Comparison of ENCODE assay signal across 10 cellular contexts in genomic region chr20:35700625-35701148, GRCh38. TPM values are rescaled to one million over a fixed set of nuclear protein-coding genes. Genes with fewer than 3 reads are reported as not detected.
A peak's percentile ranks its signal among the peaks of the same experiment; 100 is the strongest.
DNase-seq lines count a peak whose midpoint lies in the region; ATAC-seq, FAIRE-seq and TF ChIP-seq lines count a peak whose summit lies in the region.
"Had no signal": no experiment of that assay in that cellular context is flagged by ENCODE, and none has a peak within 500 bp of the region (broad histone marks: within the 10 kb centered on the region; RNA-seq: fewer than 3 reads in every experiment).

No MANE protein-coding gene starts in this region.

- peak overlapping the region; percentile 11 for H3K27ac Mint-ChIP-seq in activated B cell treated with CpG ODN at 0.5 μM for 24 hours

- H3K36me3 ChIP-seq in cardiac muscle cell (peaks cover 44% of the 10 kb centered on the region), gastroesophageal sphincter (peaks cover 8 to 56% of the 10 kb centered on the region in 2 donors), transverse colon (peaks cover 0 to 39% (median 18%) of the 10 kb centered on the region in 4 donors)

- peaks cover 27% of the 10 kb centered on the region for H3K4me1 Mint-ChIP-seq in activated B cell treated with CpG ODN at 0.5 μM for 24 hours

- H3K9me3 ChIP-seq in cardiac muscle cell (ENCODE audit: low read depth) (no peaks in the 10 kb centered on the region), gastroesophageal sphincter (no peaks in the 10 kb centered on the region), transverse colon (no peaks in the 10 kb centered on the region)

- H3K4me3 ChIP-seq in cardiac muscle cell (no peak overlapping the region), gastroesophageal sphincter (no peak overlapping the region), transverse colon (no peak overlapping the region)

- TF ChIP-seq EP300 in gastroesophageal sphincter (IDR thresholded peaks at IDR 0.05) (no peak), transverse colon (IDR thresholded peaks at IDR 0.05; ENCODE audit: low read depth) (no peak)

- ATAC-seq in Right ventricle myocardium inferior (no peak), activated B cell treated with CpG ODN at 0.5 μM for 24 hours (ENCODE audit: low read depth) (no peak), gastroesophageal sphincter (no peak), HG02885 (IDR thresholded peaks at IDR 0.05; ENCODE audit: poor library complexity, unreplicated experiment) (no peak)

- WGBS in gastroesophageal sphincter (ENCODE audit: low coverage in 1 of 2), 2 donors = 79 to 82% methylated on average over 7 of the region's 7 CpGs
- WGBS in transverse colon (ENCODE audit: low coverage in 1 of 2), 2 donors = 92 to 98% methylated on average over 7 of the region's 7 CpGs

- POLR2A ChIA-PET in activated B cell treated with CpG ODN at 0.5 μM for 24 hours (lab: Charles Lee) = interaction anchor here (1.0 to 2.3 kb wide), 6 partner anchors 9 to 222 kb away, joined by 3 to 12 read pairs (median 5); partner anchors contain the start of genes PHF20 and RBM39

- H3K27me3 ChIP-seq in cardiac muscle cell (no peaks in the 10 kb centered on the region), gastroesophageal sphincter (no peaks in the 10 kb centered on the region), transverse colon (no peaks in the 10 kb centered on the region)

- no peak for FAIRE-seq in D721Med (lab: Jason Lieb, UNC)

- TF ChIP-seq CTCF in cardiac muscle cell (IDR thresholded peaks at IDR 0.05; ENCODE audit: low read depth, low read length) (no peak), activated B cell treated with CpG ODN at 0.5 μM for 24 hours (IDR thresholded peaks at IDR 0.05) (no peak), gastroesophageal sphincter (IDR thresholded peaks at IDR 0.05) (no peak), transverse colon (IDR thresholded peaks at IDR 0.05) (no peak), D721Med (IDR thresholded peaks at IDR 0.05; ENCODE audit: insufficient read depth, missing control alignments) (no peak)

- no peak for TF ChIP-seq POLR2A in gastroesophageal sphincter (IDR thresholded peaks at IDR 0.05)
- TF ChIP-seq POLR2A in transverse colon (IDR thresholded peaks at IDR 0.05) = no peak

- H3K4me3 Mint-ChIP-seq in activated B cell treated with CpG ODN at 0.5 μM for 24 hours = peak overlapping the region; percentile 97

- H3K4me1 ChIP-seq in cardiac muscle cell (ENCODE audit: low read depth) = peaks cover 13% of the 10 kb centered on the region
- peaks cover 0 to 41% (median 11%) of the 10 kb centered on the region in 3 donors for H3K4me1 ChIP-seq in gastroesophageal sphincter
- H3K4me1 ChIP-seq in transverse colon = peaks cover 0 to 32% (median 19%) of the 10 kb centered on the region in 4 donors

- no peaks in the 10 kb centered on the region for H3K27me3 Mint-ChIP-seq in activated B cell treated with CpG ODN at 0.5 μM for 24 hours

- CTCF ChIA-PET in activated B cell treated with CpG ODN at 0.5 μM for 24 hours (lab: Charles Lee) = interaction anchor here (0.6 to 2.5 kb wide), 2 partner anchors 138 to 237 kb away, joined by 3 to 6 read pairs; no protein-coding TSS in a partner anchor

- peaks cover 73% of the 10 kb centered on the region for H3K36me3 Mint-ChIP-seq in activated B cell treated with CpG ODN at 0.5 μM for 24 hours (ENCODE audit: low read depth)

- no peak for DNase-seq in cardiac muscle cell (ENCODE audit: low read depth in 1 of 2, low spot score in 1 of 2)
- DNase-seq in Right ventricle myocardium inferior (ENCODE audit: missing footprints) = no peak
- DNase-seq in activated B cell treated with CpG ODN at 0.5 μM for 24 hours = no peak
- DNase-seq in transverse colon = no peak
- DNase-seq in KBM-7 = no peak
- no peak for DNase-seq in D721Med (ENCODE audit: insufficient read length, low spot score)
- DNase-seq: kidney glomerular epithelial cell, NCI-H1930 had no signal

- intact Hi-C loops in Right ventricle myocardium inferior (cut with DNase I) (loop anchor here (5.0 kb wide), 1 partner anchor 37 kb away; no protein-coding TSS in a partner anchor), activated B cell treated with CpG ODN at 0.5 μM for 24 hours (cut with micrococcal nuclease) (no loop called here), transverse colon (cut with DNase I; ENCODE audit: low total_unique reads) (loop anchor here (5.0 kb wide), 1 partner anchor 72 kb away; the partner anchor contains the start of gene PHF20)

- in situ Hi-C loops in transverse colon (cut with MboI; ENCODE audit: low pct_ligation_motif_present in 1 of 4, low pct_unique_long_range_greater_than_20kb in 1 of 4, low sequenced_read_pairs in 3 of 4) = loop anchor here in 2 of 4 donors (25.0 kb wide), 1 partner anchor 187 kb away; no protein-coding TSS in a partner anchor
- in situ Hi-C loops in KBM-7 (cut with MboI; ENCODE audit: low pct_unique_long_range_greater_than_20kb, low sequenced_read_pairs) = no loop called here

- no peaks in the 10 kb centered on the region for H3K9me3 Mint-ChIP-seq in activated B cell treated with CpG ODN at 0.5 μM for 24 hours

- H3K27ac ChIP-seq in cardiac muscle cell (peak overlapping the region; percentile 92), gastroesophageal sphincter (peak overlapping the region in 3 of 4 donors; percentile 88 to 89 (median 88)), transverse colon (peak overlapping the region in 3 of 4 donors; percentile 91 to 95 (median 92))

RNA-seq across cellular contexts. Expression of gene ROMO1, which starts 1.5 kb away (rescaled TPM):
- total RNA-seq in cardiac muscle cell = 205 and 356 TPM in 2 replicates
- polyA plus RNA-seq in cardiac muscle cell = 646 and 743 TPM in 2 replicates
- 190 TPM for total RNA-seq in Right ventricle myocardium inferior
- 96.8 and 131 TPM in 2 replicates for total RNA-seq in activated B cell treated with CpG ODN at 0.5 μM for 24 hours
- total RNA-seq in gastroesophageal sphincter = 100 to 1,000 TPM; 158 to 312 (median 228) TPM
- 100 to 1,000 TPM; 114 to 416 (median 182) TPM for total RNA-seq in transverse colon

RNA-seq across cellular contexts. Expression of gene NFS1, which starts 1.5 kb away (rescaled TPM):
- 32.6 and 39.3 TPM in 2 replicates for total RNA-seq in cardiac muscle cell
- polyA plus RNA-seq in cardiac muscle cell = 43.9 and 52.4 TPM in 2 replicates
- 54.3 TPM for total RNA-seq in Right ventricle myocardium inferior
- 27.1 and 30.6 TPM in 2 replicates for total RNA-seq in activated B cell treated with CpG ODN at 0.5 μM for 24 hours
- 10 to 100 TPM; 16.8 to 40.0 (median 31.4) TPM for total RNA-seq in gastroesophageal sphincter
- total RNA-seq in transverse colon = 10 to 100 TPM; 28.4 to 54.1 (median 42.0) TPM

RNA-seq across cellular contexts. Expression of gene CPNE1, which starts 36.0 kb away (rescaled TPM):
- total RNA-seq in cardiac muscle cell (172 and 355 TPM in 2 replicates), Right ventricle myocardium inferior (49.6 TPM), activated B cell treated with CpG ODN at 0.5 μM for 24 hours (234 and 264 TPM in 2 replicates), gastroesophageal sphincter (100 to 1,000 TPM in 2 of 4 donors, 10 to 100 TPM in 2; 43.8 to 131 (median 95.2) TPM), transverse colon (100 to 1,000 TPM in 3 of 4 donors, 10 to 100 TPM in 1; 67.7 to 225 (median 132) TPM)
- 225 and 377 TPM in 2 replicates for polyA plus RNA-seq in cardiac muscle cell

RNA-seq across cellular contexts. Expression of gene RBM12, which starts 36.0 kb away (rescaled TPM):
- total RNA-seq in cardiac muscle cell (38.5 and 43.3 TPM in 2 replicates), Right ventricle myocardium inferior (41.4 TPM), activated B cell treated with CpG ODN at 0.5 μM for 24 hours (129 and 139 TPM in 2 replicates), gastroesophageal sphincter (10 to 100 TPM; 18.9 to 36.3 (median 29.5) TPM), transverse colon (10 to 100 TPM; 24.7 to 33.8 (median 29.3) TPM)
- 28.8 and 29.1 TPM in 2 replicates for polyA plus RNA-seq in cardiac muscle cell

RNA-seq across cellular contexts. Expression of gene RBM39, which starts 41.4 kb away (rescaled TPM):
- total RNA-seq in cardiac muscle cell (235 and 299 TPM in 2 replicates), Right ventricle myocardium inferior (133 TPM), activated B cell treated with CpG ODN at 0.5 μM for 24 hours (432 and 483 TPM in 2 replicates), gastroesophageal sphincter (100 to 1,000 TPM; 159 to 369 (median 238) TPM), transverse colon (100 to 1,000 TPM; 264 to 721 (median 416) TPM)
- 202 and 214 TPM in 2 replicates for polyA plus RNA-seq in cardiac muscle cell
